8 cellular contexts compared by ENCODE assay signal in genomic region chr12:125048981-125049322, GRCh38. TPM values are rescaled to one million over a fixed set of nuclear protein-coding genes. Genes with fewer than 3 reads are reported as not detected.
DNase-seq lines count a peak whose midpoint lies in the region; ATAC-seq and TF ChIP-seq lines count a peak whose summit lies in the region.
"Not testable (repeated sequence)": the region's sequence is repeated elsewhere in the genome, so short reads cannot be mapped to it uniquely, and the experiment has no call there.

No MANE protein-coding gene starts in this region.

- H3K23ac ChIP-seq in mesenchymal stem cell (ENCODE audit: low read length in 2 of 2): not testable (repeated sequence)

- not testable (repeated sequence) for TF ChIP-seq CTCF in gastroesophageal sphincter (IDR thresholded peaks at IDR 0.05); retinal pigment epithelial cell (conservative IDR thresholded peaks at IDR 0.05; ENCODE audit: low read depth, low read length); transverse colon (IDR thresholded peaks at IDR 0.05)

- in situ Hi-C loops in transverse colon (cut with MboI; ENCODE audit: low pct_ligation_motif_present in 1 of 4, low pct_unique_long_range_greater_than_20kb in 1 of 4, low sequenced_read_pairs in 3 of 4): not testable (repeated sequence)

- H3K4me3 Mint-ChIP-seq in CD4-positive, alpha-beta memory T cell: peak overlapping the region; percentile 86 to 94 (median 90)
- peak overlapping the region; percentile 85 for H3K4me3 Mint-ChIP-seq in activated T-cell treated with anti-CD3 and anti-CD28 coated beads, Interleukin-2, amount 50 U/mL, for 4 hours
- H3K4me3 Mint-ChIP-seq in central memory CD8-positive, alpha-beta T cell: peak overlapping the region; percentile 84

- not testable (repeated sequence) for H2BK5ac ChIP-seq in mesenchymal stem cell (ENCODE audit: low read depth, low read length, poor library complexity, severe bottlenecking)

- H3K4me3 ChIP-seq in CD4-positive, alpha-beta memory T cell (ENCODE audit: low read length in 2 of 2): peak overlapping the region; percentile 58 to 95
- peak overlapping the region; percentile 46 for H3K4me3 ChIP-seq in NT2/D1 (ENCODE audit: insufficient read length, low read depth)
- H3K4me3 ChIP-seq in gastroesophageal sphincter: peak overlapping the region; percentile 27 to 59
- H3K4me3 ChIP-seq in mesenchymal stem cell (ENCODE audit: insufficient read depth in 1 of 2, low read depth in 1 of 2, low read length in 2 of 2): peak overlapping the region in 1 of 2 experiments; percentile 88
- H3K4me3 ChIP-seq in retinal pigment epithelial cell (ENCODE audit: low read length): peak overlapping the region; percentile 64
- H3K4me3 ChIP-seq in transverse colon: peak overlapping the region; percentile 21 to 54 (median 39)

- H3K27me3 ChIP-seq in CD4-positive, alpha-beta memory T cell (ENCODE audit: insufficient read depth, low read length); NT2/D1 (ENCODE audit: insufficient read depth, insufficient read length); gastroesophageal sphincter; mesenchymal stem cell (ENCODE audit: control insufficient read depth in 1 of 2, insufficient read depth in 1 of 2, low read length in 2 of 2); transverse colon: not testable (repeated sequence)

- not testable (repeated sequence) for H3K27me3 Mint-ChIP-seq in CD4-positive, alpha-beta memory T cell; activated T-cell treated with anti-CD3 and anti-CD28 coated beads, Interleukin-2, amount 50 U/mL, for 4 hours (ENCODE audit: low read depth); central memory CD8-positive, alpha-beta T cell

- H3K36me3 ChIP-seq in CD4-positive, alpha-beta memory T cell (ENCODE audit: insufficient read depth, low read length); NT2/D1 (ENCODE audit: insufficient read depth, insufficient read length, low read length); gastroesophageal sphincter; mesenchymal stem cell (ENCODE audit: control insufficient read depth in 1 of 2, insufficient read depth in 2 of 2, low read depth in 1 of 2, low read length in 2 of 2); transverse colon: not testable (repeated sequence)

- H3K9ac ChIP-seq in NT2/D1 (ENCODE audit: insufficient read length, low read depth): peak overlapping the region; percentile 63
- H3K9ac ChIP-seq in mesenchymal stem cell (ENCODE audit: low read length): peak overlapping the region; percentile 60

- 74 to 86% methylated on average over 1 to 12 of the region's 16 CpGs for WGBS in gastroesophageal sphincter (ENCODE audit: low coverage in 1 of 2), 2 donors
- 97% methylated on average over 16 of the region's 16 CpGs for WGBS in mesenchymal stem cell
- WGBS in transverse colon (ENCODE audit: low coverage in 1 of 2), 2 donors: 80 to 87% methylated on average over 1 to 16 of the region's 16 CpGs

- not testable (repeated sequence) for TF ChIP-seq EP300 in gastroesophageal sphincter (IDR thresholded peaks at IDR 0.05); transverse colon (IDR thresholded peaks at IDR 0.05; ENCODE audit: low read depth)

- H4K8ac ChIP-seq in mesenchymal stem cell (ENCODE audit: low read length): not testable (repeated sequence)

- H2BK15ac ChIP-seq in mesenchymal stem cell (ENCODE audit: low read depth, poor library complexity, severe bottlenecking): not testable (repeated sequence)

- H3K79me1 ChIP-seq in mesenchymal stem cell (replicated peaks; ENCODE audit: low read length, poor library complexity, severe bottlenecking): not testable (repeated sequence)

- H2AFZ ChIP-seq in mesenchymal stem cell (ENCODE audit: low read depth, low read length): not testable (repeated sequence)

- not testable (repeated sequence) for DNase-seq in CD4-positive, alpha-beta memory T cell; NT2/D1 (ENCODE audit: low read depth, low spot score); activated T-cell treated with anti-CD3 and anti-CD28 coated beads, Interleukin-2, amount 50 U/mL, for 4 hours; central memory CD8-positive, alpha-beta T cell (ENCODE audit: low spot score in 2 of 2); mesenchymal stem cell; retinal pigment epithelial cell (ENCODE audit: low read depth); transverse colon

- intact Hi-C loops in CD4-positive, alpha-beta memory T cell (cut with micrococcal nuclease): loop anchor here (1.0 kb wide), 3 partner anchors 16 to 60 kb away; partner anchors contain the start of genes AACS, BRI3BP and DHX37
- intact Hi-C loops in transverse colon (cut with DNase I; ENCODE audit: low total_unique reads): not testable (repeated sequence)

- peak overlapping the region; percentile 44 to 93 (median 88) for H3K27ac Mint-ChIP-seq in CD4-positive, alpha-beta memory T cell
- H3K27ac Mint-ChIP-seq in central memory CD8-positive, alpha-beta T cell (ENCODE audit: low read depth): peak overlapping the region; percentile 38

- H2AK5ac ChIP-seq in mesenchymal stem cell (ENCODE audit: low read length, severe bottlenecking): not testable (repeated sequence)

- H3K4ac ChIP-seq in mesenchymal stem cell (ENCODE audit: low read depth in 1 of 2, low read length in 2 of 2): not testable (repeated sequence)

- H2BK120ac ChIP-seq in mesenchymal stem cell (ENCODE audit: low read depth, low read length): not testable (repeated sequence)

- not testable (repeated sequence) for H3K4me2 ChIP-seq in mesenchymal stem cell (ENCODE audit: low read length, poor library complexity, severe bottlenecking)

- not testable (repeated sequence) for H3K36me3 Mint-ChIP-seq in CD4-positive, alpha-beta memory T cell; activated T-cell treated with anti-CD3 and anti-CD28 coated beads, Interleukin-2, amount 50 U/mL, for 4 hours (ENCODE audit: insufficient read depth); central memory CD8-positive, alpha-beta T cell (ENCODE audit: insufficient read depth)

- not testable (repeated sequence) for H3K9me3 Mint-ChIP-seq in CD4-positive, alpha-beta memory T cell; activated T-cell treated with anti-CD3 and anti-CD28 coated beads, Interleukin-2, amount 50 U/mL, for 4 hours; central memory CD8-positive, alpha-beta T cell

- POLR2A ChIA-PET in CD4-positive, alpha-beta memory T cell (lab: Charles Lee; ENCODE audit: partially characterized antibody): interaction anchor here (0.8 to 1.6 kb wide), 10 partner anchors 13 to 134 kb away, joined by 3 to 14 read pairs (median 5); partner anchors contain the start of genes BRI3BP, DHX37 and UBC

- H3K4me1 Mint-ChIP-seq in CD4-positive, alpha-beta memory T cell: peaks cover 2 to 18% (median 7%) of the 10 kb centered on the region in 4 donors
- not testable (repeated sequence) for H3K4me1 Mint-ChIP-seq in activated T-cell treated with anti-CD3 and anti-CD28 coated beads, Interleukin-2, amount 50 U/mL, for 4 hours (ENCODE audit: low read depth); central memory CD8-positive, alpha-beta T cell

- not testable (repeated sequence) for H3K9me3 ChIP-seq in CD4-positive, alpha-beta memory T cell (ENCODE audit: control insufficient read depth in 1 of 2, low read length in 2 of 2); NT2/D1 (ENCODE audit: insufficient read depth, low read length); gastroesophageal sphincter; mesenchymal stem cell (ENCODE audit: control insufficient read depth, low read length); transverse colon

- H3K27ac ChIP-seq in CD4-positive, alpha-beta memory T cell (ENCODE audit: low read depth, low read length): peak overlapping the region; percentile 49
- peak overlapping the region in 3 of 4 donors; percentile 8 to 57 (median 53) for H3K27ac ChIP-seq in gastroesophageal sphincter
- not testable (repeated sequence) for H3K27ac ChIP-seq in mesenchymal stem cell (ENCODE audit: low read length, poor library complexity, severe bottlenecking)
- H3K27ac ChIP-seq in transverse colon: peak overlapping the region in 3 of 4 donors; percentile 18 to 62 (median 58)

- H2BK12ac ChIP-seq in mesenchymal stem cell (ENCODE audit: low read length in 2 of 2): not testable (repeated sequence)

- not testable (repeated sequence) for ATAC-seq in activated T-cell treated with anti-CD3 and anti-CD28 coated beads, Interleukin-2, amount 50 U/mL, for 4 hours; central memory CD8-positive, alpha-beta T cell (replicated peaks; ENCODE audit: extremely low read depth, poor library complexity, severe bottlenecking); gastroesophageal sphincter

- CTCF ChIA-PET in CD4-positive, alpha-beta memory T cell (lab: Charles Lee; ENCODE audit: partially characterized antibody): interaction anchor here (0.6 to 1.3 kb wide), 3 partner anchors 16 to 138 kb away, joined by 3 to 6 read pairs (median 3); partner anchors contain the start of gene AACS

- not testable (repeated sequence) for H3K14ac ChIP-seq in mesenchymal stem cell (ENCODE audit: low read length in 2 of 2)

- not testable (repeated sequence) for TF ChIP-seq POLR2A in gastroesophageal sphincter (IDR thresholded peaks at IDR 0.05); transverse colon (IDR thresholded peaks at IDR 0.05)

- not testable (repeated sequence) for H3K4me1 ChIP-seq in CD4-positive, alpha-beta memory T cell (ENCODE audit: insufficient read depth, low read length); NT2/D1 (ENCODE audit: insufficient read depth, insufficient read length); mesenchymal stem cell (ENCODE audit: control insufficient read depth, insufficient read depth, low read depth, low read length); transverse colon
- H3K4me1 ChIP-seq in gastroesophageal sphincter: peaks cover 0 to 11% (median 0%) of the 10 kb centered on the region in 3 donors

- not testable (repeated sequence) for H3K18ac ChIP-seq in mesenchymal stem cell (ENCODE audit: low read depth in 1 of 2, low read length in 2 of 2)

- H4K91ac ChIP-seq in mesenchymal stem cell (ENCODE audit: low read length): not testable (repeated sequence)

RNA-seq across cellular contexts. Expression of gene AACS, which starts 16.3 kb away (rescaled TPM):
- 10 to 100 TPM; 11.8 to 12.2 TPM for total RNA-seq in CD4-positive, alpha-beta memory T cell
- 10 to 100 TPM in 1 of 2 donors, 1 to 10 TPM in 1; 9.7 to 12.5 TPM for polyA plus RNA-seq in CD4-positive, alpha-beta memory T cell
- 1 to 10 TPM; 5.4 to 6.0 (median 5.5) TPM for total RNA-seq in activated T-cell treated with anti-CD3 and anti-CD28 coated beads, Interleukin-2, amount 50 U/mL, for 4 hours
- total RNA-seq in gastroesophageal sphincter (10 to 100 TPM; 10.3 to 14.6 (median 11.8) TPM), transverse colon (10 to 100 TPM; 18.5 to 33.7 (median 27.1) TPM)
- polyA plus RNA-seq in mesenchymal stem cell (2013, experiment 1 of 2): 12.6 TPM
- 12.4 TPM for polyA plus RNA-seq in mesenchymal stem cell (2013, experiment 2 of 2)

RNA-seq across cellular contexts. Expression of gene BRI3BP, which starts 55.5 kb away (rescaled TPM):
- total RNA-seq in CD4-positive, alpha-beta memory T cell: 1 to 10 TPM; 8.9 to 9.5 TPM
- 1 to 10 TPM; 1.7 to 4.2 TPM for polyA plus RNA-seq in CD4-positive, alpha-beta memory T cell
- total RNA-seq in activated T-cell treated with anti-CD3 and anti-CD28 coated beads, Interleukin-2, amount 50 U/mL, for 4 hours: 10 to 100 TPM; 23.7 to 29.8 (median 25.6) TPM
- total RNA-seq in gastroesophageal sphincter (1 to 10 TPM; 1.9 to 3.1 (median 2.5) TPM), transverse colon (10 to 100 TPM; 14.2 to 38.5 (median 23.1) TPM)
- 2.1 TPM for polyA plus RNA-seq in mesenchymal stem cell (2013, experiment 1 of 2)
- 2.2 TPM for polyA plus RNA-seq in mesenchymal stem cell (2013, experiment 2 of 2)
